Comparison of ENCODE assay signal across 16 cellular contexts in the genomic region with DNA sequence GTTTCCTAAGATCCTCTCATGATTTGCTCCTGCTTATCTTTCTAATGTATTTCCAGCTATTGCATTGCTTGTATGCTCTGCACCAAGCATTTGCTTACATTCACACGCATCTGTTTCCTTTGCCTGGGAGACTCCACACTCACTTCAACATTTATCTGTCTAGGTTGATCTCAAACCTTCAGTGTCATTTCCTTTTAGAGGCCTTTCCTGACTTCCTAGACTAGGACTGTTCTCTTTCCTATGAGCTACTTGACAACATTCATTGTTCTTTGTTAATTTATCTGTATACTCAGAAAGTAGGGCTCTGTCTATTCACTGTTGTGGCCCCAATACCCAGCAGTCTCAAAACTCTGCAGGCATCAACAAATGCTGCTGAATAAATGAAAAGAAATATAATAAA.
"Had no signal": no experiment of that assay in that cellular context is flagged by ENCODE, and none has a peak within 500 bp of the region (broad histone marks: within the 10 kb centered on the region; RNA-seq: fewer than 3 reads in every experiment).

No MANE protein-coding gene starts in this region.

- H3K27me3 ChIP-seq: brain microvascular endothelial cell, heart right ventricle, right atrium auricular region, tibial nerve had no signal

- H3K36me3 ChIP-seq: brain microvascular endothelial cell, heart right ventricle, right atrium auricular region, tibial nerve had no signal

- DNase-seq: activated CD4-positive, alpha-beta T cell treated with anti-CD3 and anti-CD28 coated beads, Interleukin-2, amount 10 ng/mL, durations not matched to agents 7 days and 5 days; activated CD8-positive, alpha-beta T cell treated with anti-CD3 and anti-CD28 coated beads, Interleukin-2, amount 10 ng/mL, durations not matched to agents 7 days and 5 days; activated naive CD4-positive, alpha-beta T cell treated with anti-CD3 and anti-CD28 coated beads, Interleukin-2, amount 10 ng/mL, durations not matched to agents 7 days and 5 days; activated T-cell treated with anti-CD3 and anti-CD28 coated beads, Interleukin-2, amount 50 U/mL, for 24 hours; aorta; brain microvascular endothelial cell; cortex of kidney; effector CD8-positive, alpha-beta T cell; heart right ventricle; immature natural killer cell; stimulated activated CD4-positive, alpha-beta T cell treated with anti-CD3 and anti-CD28 coated beads, Interleukin-2, amount 100 ng/mL, for 24 hours; stimulated activated naive CD8-positive, alpha-beta T cell treated with anti-CD3 and anti-CD28 coated beads, Interleukin-15, Interleukin-2, amounts not matched to agents 100 U/mL and 50 U/mL, for 24 hours; T-cell had no signal

- H3K27ac ChIP-seq: brain microvascular endothelial cell, right atrium auricular region had no signal

- H3K4me3 ChIP-seq: heart right ventricle, right atrium auricular region, tibial nerve had no signal

- H3K9me3 ChIP-seq: heart right ventricle, right atrium auricular region, tibial nerve had no signal

- FAIRE-seq: urothelium cell line had no signal
